Comparison of ENCODE assay signal across 35 cellular contexts in genomic region chr3:95629802-95630201, GRCh38.
"Had no signal": no experiment of that assay in that cellular context is flagged by ENCODE, and none has a peak within 500 bp of the region (broad histone marks: within the 10 kb centered on the region; RNA-seq: fewer than 3 reads in every experiment).

No MANE protein-coding gene starts in this region.

- H3K36me3 ChIP-seq: brain microvascular endothelial cell had no signal

- H3K27me3 ChIP-seq: brain microvascular endothelial cell had no signal

- ATAC-seq: activated CD8-positive, alpha-beta memory T cell treated with anti-CD3 and anti-CD28 coated beads, Interleukin-2, amount 10 ng/mL, durations not matched to agents 7 days and 5 days; Right ventricle myocardium inferior had no signal

- H3K4me3 ChIP-seq: PC-9 had no signal

- H3K4me2 ChIP-seq: PC-9 had no signal

- H3K27ac ChIP-seq: brain microvascular endothelial cell, PC-9, RWPE1, VCaP had no signal

- DNase-seq: activated CD4-positive, alpha-beta memory T cell treated with anti-CD3 and anti-CD28 coated beads, Interleukin-2, amount 10 ng/mL, durations not matched to agents 7 days and 5 days; activated CD4-positive, alpha-beta T cell treated with anti-CD3 and anti-CD28 coated beads for 1 hour; activated CD4-positive, alpha-beta T cell treated with anti-CD3 and anti-CD28 coated beads for 48 hours; activated CD4-positive, CD25-positive, alpha-beta regulatory T cell; activated CD8-positive, alpha-beta memory T cell treated with anti-CD3 and anti-CD28 coated beads for 24 hours; activated CD8-positive, alpha-beta memory T cell treated with anti-CD3 and anti-CD28 coated beads, Interleukin-2, amount 10 ng/mL, durations not matched to agents 7 days and 5 days; activated CD8-positive, alpha-beta memory T cell treated with anti-CD3 and anti-CD28 coated beads, Interleukin-2, amount 50 U/mL, for 48 hours; activated effector memory CD4-positive, alpha-beta T cell treated with Interleukin-2 at 50 U/mL for 16 hours; activated naive CD4-positive, alpha-beta T cell treated with anti-CD3 and anti-CD28 coated beads, Interleukin-2, amount 50 U/mL, for 16 hours; activated naive CD8-positive, alpha-beta T cell treated with anti-CD3 and anti-CD28 coated beads for 36 hours; activated T-cell treated with anti-CD3 and anti-CD28 coated beads, Interleukin-2, amount 50 U/mL, for 48 hours; amniotic stem cell; aorta; brain microvascular endothelial cell; central memory CD4-positive, alpha-beta T cell; Karpas-422; KBM-7; NCI-H1105; NCI-H1417 treated with DMSO at 0.1 percent for 48 hours; NCI-H187 treated with DMSO at 0.1 percent for 48 hours; NCI-H2081; NCI-H2171 treated with DMSO at 0.1 percent for 48 hours; NCI-H2227 treated with DMSO at 0.1 percent for 48 hours; NCI-H446; NCI-H510A treated with DMSO at 0.1 percent for 48 hours; NCI-H526 treated with DMSO at 0.1 percent for 48 hours; SIG-M5; SW 1271; T-helper 1 cell; T-helper 2 cell; T-helper 9 cell had no signal
